In genomic region chr21:32520885-32521735, GRCh38 we compare ENCODE assay signal across 9 cellular contexts.
DNase-seq lines count a peak whose midpoint lies in the region; ATAC-seq and TF ChIP-seq lines count a peak whose summit lies in the region.
"Had no signal": no experiment of that assay in that cellular context is flagged by ENCODE, and none has a peak within 500 bp of the region (broad histone marks: within the 10 kb centered on the region; RNA-seq: fewer than 3 reads in every experiment).

No MANE protein-coding gene starts in this region.

- H3K4me1 ChIP-seq in heart left ventricle (peaks cover 18 to 74% (median 59%) of the 10 kb centered on the region in 12 donors), smooth muscle cell (ENCODE audit: low read depth) (peaks cover 19% of the 10 kb centered on the region)

- no peaks in the 10 kb centered on the region for H4K20me1 ChIP-seq in smooth muscle cell (ENCODE audit: low read depth)

- H3K36me3 ChIP-seq in heart left ventricle (no peaks in the 10 kb centered on the region), smooth muscle cell (ENCODE audit: low read depth) (no peaks in the 10 kb centered on the region)

- peak overlapping the region; percentile 44 for H3K9ac ChIP-seq in smooth muscle cell (ENCODE audit: low read depth)

- peaks cover 36% of the 10 kb centered on the region for H3K4me1 Mint-ChIP-seq in WTC11
- peaks cover 11% of the 10 kb centered on the region for H3K4me1 Mint-ChIP-seq in CD14-positive monocyte
- H3K4me1 Mint-ChIP-seq: memory B cell had no signal

- H3F3A ChIP-seq in smooth muscle cell (ENCODE audit: low read depth): peaks cover 6% of the 10 kb centered on the region

- H3K27me3 ChIP-seq in heart left ventricle (no peaks in the 10 kb centered on the region), smooth muscle cell (ENCODE audit: low read depth) (no peaks in the 10 kb centered on the region)

- no peak overlapping the region for H3K4me3 Mint-ChIP-seq in WTC11
- peak overlapping the region in 1 of 2 donors; percentile 17 for H3K4me3 Mint-ChIP-seq in CD14-positive monocyte
- H3K4me3 Mint-ChIP-seq: memory B cell had no signal

- no peak for TF ChIP-seq RAD21 in Ishikawa (IDR thresholded peaks at IDR 0.05; ENCODE audit: low read depth)

- H3K27ac ChIP-seq in heart left ventricle (peak overlapping the region; percentile 63 to 95 (median 84)), smooth muscle cell (ENCODE audit: low read depth) (peak overlapping the region; percentile 78)

- POLR2A ChIA-PET in WTC11 (lab: Charles Lee): no interaction called here

- 25 to 37% (median 30%) methylated on average over 14 of the region's 14 CpGs for WGBS in heart left ventricle, 4 donors
- WGBS in smooth muscle cell (ENCODE audit: low lambda C conversion rate): 31% methylated on average over 14 of the region's 14 CpGs

- H3K4me2 ChIP-seq in smooth muscle cell: peak overlapping the region; percentile 14

- CTCF ChIA-PET in WTC11 (lab: Charles Lee): interaction anchor here (1.0 to 1.8 kb wide), 2 partner anchors 48 to 80 kb away, joined by 3 to 6 read pairs; no protein-coding TSS in a partner anchor

- 0 out of 2 replicates have a peak, but pooled peaks cover 2% of the 10 kb centered on the region for H3K27me3 Mint-ChIP-seq in WTC11 (ENCODE audit: low read depth)
- H3K27me3 Mint-ChIP-seq in CD14-positive monocyte (ENCODE audit: low read depth in 3 of 3): peaks cover 0 to 3% (median 3%) of the 10 kb centered on the region in 3 donors

- DNase-seq in WTC11 (ENCODE audit: low spot score) (no peak), heart left ventricle (peak; percentile 93 to 94 (median 94)), smooth muscle cell (lab: John Stamatoyannopoulos, UW; ENCODE audit: unreplicated experiment) (peak; percentile 8), RPMI8226 (no peak), CD14-positive monocyte (ENCODE audit: low spot score) (no peak)
- DNase-seq in activated naive CD4-positive, alpha-beta T cell treated with anti-CD3 and anti-CD28 coated beads, Interleukin-2, amount 50 U/mL, for 72 hours (ENCODE audit: low spot score in 2 of 2): no peak

- TF ChIP-seq POLR2A in heart left ventricle (IDR thresholded peaks at IDR 0.05): no peak

- H3K27ac Mint-ChIP-seq in WTC11: peak overlapping the region; percentile 34
- peak overlapping the region in 1 of 2 donors; percentile 92 for H3K27ac Mint-ChIP-seq in activated naive CD4-positive, alpha-beta T cell treated with anti-CD3 and anti-CD28 coated beads, Interleukin-2, amount 50 U/mL, for 72 hours
- H3K27ac Mint-ChIP-seq in CD14-positive monocyte: no peak overlapping the region
- H3K27ac Mint-ChIP-seq: memory B cell had no signal

- no peak for ATAC-seq in WTC11
- peak; percentile 59 to 76 (median 72) for ATAC-seq in heart left ventricle
- ATAC-seq in activated naive CD4-positive, alpha-beta T cell treated with anti-CD3 and anti-CD28 coated beads, Interleukin-2, amount 50 U/mL, for 72 hours: no peak
- ATAC-seq in GM18861 (IDR thresholded peaks at IDR 0.05; ENCODE audit: unreplicated experiment): no peak

- peaks cover 0 to 6% (median 0%) of the 10 kb centered on the region in 12 donors for H3K9me3 ChIP-seq in heart left ventricle
- H3K9me3 ChIP-seq in smooth muscle cell (replicated peaks; ENCODE audit: low read depth): no peaks in the 10 kb centered on the region

- H3K36me3 Mint-ChIP-seq in WTC11 (peaks cover 4% of the 10 kb centered on the region; the same call in 1 of the 2 replicates), CD14-positive monocyte (no peaks in the 10 kb centered on the region)
- no peaks in the 10 kb centered on the region for H3K36me3 Mint-ChIP-seq in activated naive CD4-positive, alpha-beta T cell treated with anti-CD3 and anti-CD28 coated beads, Interleukin-2, amount 50 U/mL, for 72 hours
- H3K36me3 Mint-ChIP-seq: memory B cell had no signal

- H3K79me2 ChIP-seq in smooth muscle cell (ENCODE audit: low read depth): no peaks in the 10 kb centered on the region

- intact Hi-C loops in heart left ventricle (cut with DNase I): loop anchor here in 8 of 10 donors (2.0 to 5.0 kb wide), 5 partner anchors 36 to 109 kb away; partner anchors contain the start of gene EVA1C (in 6 of the 8)
- intact Hi-C loops in CD14-positive monocyte (cut with micrococcal nuclease): no loop called here

- no peak overlapping the region for H2AFZ ChIP-seq in smooth muscle cell (ENCODE audit: low read depth)

- TF ChIP-seq EP300 in Ishikawa (IDR thresholded peaks at IDR 0.05; ENCODE audit: borderline replicate concordance): no peak

- TF ChIP-seq CTCF in WTC11 (IDR thresholded peaks at IDR 0.05) (no peak), heart left ventricle (IDR thresholded peaks at IDR 0.05) (no peak), smooth muscle cell (IDR thresholded peaks at IDR 0.05; ENCODE audit: borderline replicate concordance, insufficient read depth, poor library complexity, severe bottlenecking) (no peak), CD14-positive monocyte (IDR thresholded peaks at IDR 0.05) (no peak)

- H3K4me3 ChIP-seq in heart left ventricle (no peak overlapping the region), smooth muscle cell (no peak overlapping the region)

- peaks cover 15% of the 10 kb centered on the region for H3K9me3 Mint-ChIP-seq in WTC11
- no peaks in the 10 kb centered on the region for H3K9me3 Mint-ChIP-seq in activated naive CD4-positive, alpha-beta T cell treated with anti-CD3 and anti-CD28 coated beads, Interleukin-2, amount 50 U/mL, for 72 hours
- peaks cover 0 to 12% (median 5%) of the 10 kb centered on the region in 7 donors for H3K9me3 Mint-ChIP-seq in CD14-positive monocyte

TF ChIP-seq in Ishikawa, 13 proteins besides CTCF, POLR2A, EP300 and RAD21:
- TF ChIP-seq MAX (IDR thresholded peaks at IDR 0.05) (0 out of 2 replicates have a peak, but pooled peaks have one; percentile 19), EGR1 (IDR thresholded peaks at IDR 0.05) (no peak), NFIC (IDR thresholded peaks at IDR 0.05) (peak; percentile 53)

TF ChIP-seq in WTC11, 78 proteins besides CTCF, POLR2A, EP300 and RAD21:
- TF ChIP-seq TCF7 (CRISPR knock-in tag; IDR thresholded peaks at IDR 0.05; ENCODE audit: low read depth) (no peak), STAT6 (CRISPR knock-in tag; conservative IDR thresholded peaks at IDR 0.05; ENCODE audit: low read depth) (no peak), ARID4B (CRISPR knock-in tag; IDR thresholded peaks at IDR 0.05; ENCODE audit: borderline replicate concordance) (no peak), SOX15 (CRISPR knock-in tag; IDR thresholded peaks at IDR 0.05) (no peak), ZBTB43 (CRISPR knock-in tag; IDR thresholded peaks at IDR 0.05) (no peak)

Comparison
In these comparisons a context has a peak if more than half of its experiments do, and no peak if none do; other contexts are left out.
1. ATAC-seq: peak in heart left ventricle (4 of 4); none in WTC11 (single experiment), activated naive CD4-positive, alpha-beta T cell treated with anti-CD3 and anti-CD28 coated beads, Interleukin-2, amount 50 U/mL, for 72 hours (0 of 2) and GM18861 (single experiment).
2. DNase-seq: peak in heart left ventricle (5 of 5) and smooth muscle cell (single experiment); none in WTC11 (single experiment), RPMI8226 (single experiment), activated naive CD4-positive, alpha-beta T cell treated with anti-CD3 and anti-CD28 coated beads, Interleukin-2, amount 50 U/mL, for 72 hours (0 of 2) and CD14-positive monocyte (single experiment).
3. intact Hi-C loops: an anchor here in heart left ventricle (2.0 to 5.0 kb wide); none called in CD14-positive monocyte.